ENCODE assay signal across 1 cellular context in genomic region chr15:84716036-84716732, GRCh38.
TF ChIP-seq lines count a peak whose summit lies in the region.

SEC11A (minus strand) TSS chr15:84716139; CDS start chr15:84716075, 64 bp downstream.

TF ChIP-seq in K562, 482 proteins besides CTCF, POLR2A, EP300 and RAD21 (continued from another document and continues in another):
- TF ChIP-seq FOS (IDR thresholded peaks at IDR 0.05; ENCODE audit: extremely low read depth, insufficient read length) (no peak), RB1 (IDR thresholded peaks at IDR 0.05; ENCODE audit: low read depth) (peak; percentile 91), ZNF24 (IDR thresholded peaks at IDR 0.05) (peak; percentile 58), RNF2 (IDR thresholded peaks at IDR 0.05) (peak; percentile 63; the same call in 1 of the 2 replicates), PREB (CRISPR knock-in tag; IDR thresholded peaks at IDR 0.05) (no peak), MBD2 (IDR thresholded peaks at IDR 0.05; ENCODE audit: borderline replicate concordance, low read depth) (peak; percentile 71; the same call in 1 of the 2 replicates), SMAD4 (CRISPR knock-in tag; conservative IDR thresholded peaks at IDR 0.05) (peak; percentile 73; the same call in 1 of the 2 replicates), FOXA1 (IDR thresholded peaks at IDR 0.05; ENCODE audit: borderline replicate concordance) (no peak), HBP1 (CRISPR knock-in tag; IDR thresholded peaks at IDR 0.05) (no peak), MCM7 (IDR thresholded peaks at IDR 0.05) (no peak), ESRRB (CRISPR knock-in tag; IDR thresholded peaks at IDR 0.05; ENCODE audit: borderline replicate concordance) (no peak), ZBTB2 (IDR thresholded peaks at IDR 0.05) (no peak; the same call in none of the 2 replicates), TFE3 (CRISPR knock-in tag; IDR thresholded peaks at IDR 0.05) (no peak), MTA3 (IDR thresholded peaks at IDR 0.05; ENCODE audit: borderline replicate concordance) (peak; percentile 97), SIX5 (IDR thresholded peaks at IDR 0.05; ENCODE audit: borderline replicate concordance in 1 of 2, insufficient read depth in 1 of 2, low read depth in 1 of 2, low read length in 2 of 2) (peak; percentile 30 to 44; a peak in 2 of 4 replicates), NR1H2 (CRISPR knock-in tag; IDR thresholded peaks at IDR 0.05) (no peak), ZNF197 (CRISPR knock-in tag; IDR thresholded peaks at IDR 0.05; ENCODE audit: low read depth) (no peak), HINFP (tag; conservative IDR thresholded peaks at IDR 0.05; ENCODE audit: low read depth) (no peak), NR0B1 (IDR thresholded peaks at IDR 0.05; ENCODE audit: partially characterized antibody) (no peak), MLLT1 (IDR thresholded peaks at IDR 0.05) (peak; percentile 74 to 84; a peak in 3 of 4 replicates), SMAD2 (IDR thresholded peaks at IDR 0.05; ENCODE audit: low read depth, low read length) (no peak), FOXM1 (IDR thresholded peaks at IDR 0.05; ENCODE audit: low read depth) (no peak), FOXM1 (CRISPR knock-in tag; IDR thresholded peaks at IDR 0.05; ENCODE audit: low read depth) (no peak; the same call in 1 of the 2 replicates), EWSR1 (IDR thresholded peaks at IDR 0.05; ENCODE audit: borderline replicate concordance, low read depth, partially characterized antibody) (no peak), ZNF184 (CRISPR knock-in tag; IDR thresholded peaks at IDR 0.05) (no peak), ADNP (tag; IDR thresholded peaks at IDR 0.05) (no peak), CEBPG (CRISPR knock-in tag; IDR thresholded peaks at IDR 0.05) (no peak), CEBPG (tag; conservative IDR thresholded peaks at IDR 0.05 in 1 of 2, IDR thresholded peaks at IDR 0.05 in 1 of 2) (no peak), RBM15 (IDR thresholded peaks at IDR 0.05; ENCODE audit: insufficient read depth, low read length) (no peak), HDAC1 (IDR thresholded peaks at IDR 0.05) (peak in 1 of 2 experiments; percentile 91; a peak in 2 of 4 replicates), SMC3 (conservative IDR thresholded peaks at IDR 0.05; ENCODE audit: insufficient read depth, low read depth, low read length) (no peak), CBX1 (IDR thresholded peaks at IDR 0.05; ENCODE audit: low read depth) (peak; percentile 83; the same call in 1 of the 2 replicates), NCOA6 (IDR thresholded peaks at IDR 0.05) (no peak), CHAMP1 (IDR thresholded peaks at IDR 0.05) (no peak), LARP7 (IDR thresholded peaks at IDR 0.05) (peak; percentile 94; the same call in 1 of the 2 replicates), ZC3H8 (IDR thresholded peaks at IDR 0.05) (no peak; the same call in 1 of the 2 replicates), MITF (IDR thresholded peaks at IDR 0.05) (peak; percentile 31; the same call in 1 of the 2 replicates), MBD1 (CRISPR knock-in tag; IDR thresholded peaks at IDR 0.05) (no peak), RNF219 (CRISPR knock-in tag; IDR thresholded peaks at IDR 0.05) (no peak), ZNF76 (CRISPR knock-in tag; IDR thresholded peaks at IDR 0.05; ENCODE audit: borderline replicate concordance) (peak; percentile 30; the same call in 1 of the 2 replicates), NFYB (IDR thresholded peaks at IDR 0.05; ENCODE audit: extremely low read depth, insufficient read length) (no peak), HMGN3 (IDR thresholded peaks at IDR 0.05; ENCODE audit: borderline replicate concordance, extremely low read depth, insufficient read length, low read depth, low read length) (peak; percentile 66), CGGBP1 (CRISPR knock-in tag; IDR thresholded peaks at IDR 0.05) (no peak; the same call in 1 of the 2 replicates), ZFP36 (IDR thresholded peaks at IDR 0.05; ENCODE audit: low read depth, low read length, partially characterized antibody) (peak; percentile 5)
